In genomic region chr4:80143305-80143679, GRCh38 we compare ENCODE assay signal across 1 cellular context.
TF ChIP-seq lines count a peak whose summit lies in the region.

No MANE protein-coding gene starts in this region.

TF ChIP-seq in IMR-90, 13 proteins besides CTCF, POLR2A, EP300 and RAD21 (continued from another document):
- TF ChIP-seq ELK1 (IDR thresholded peaks at IDR 0.05; ENCODE audit: borderline replicate concordance, low read depth, low read length) (no peak), CEBPB (IDR thresholded peaks at IDR 0.05; ENCODE audit: low read depth, low read length) (no peak), FOS (IDR thresholded peaks at IDR 0.05; ENCODE audit: low read depth, low read length) (no peak), BHLHE40 (IDR thresholded peaks at IDR 0.05; ENCODE audit: low read depth, low read length) (no peak)
TF ChIP-seq in IMR-90: peak in this region for 0.
